ENCODE assay signal across 18 cellular contexts in genomic region chr21:44837537-44837936, GRCh38.
"Had no signal": no experiment of that assay in that cellular context is flagged by ENCODE, and none has a peak within 500 bp of the region (broad histone marks: within the 10 kb centered on the region; RNA-seq: fewer than 3 reads in every experiment).

No MANE protein-coding gene starts in this region.

- H3K9me3 ChIP-seq: gastrocnemius medialis, heart left ventricle, transverse colon had no signal

- H3K27me3 ChIP-seq: heart left ventricle, transverse colon had no signal

- H3K9ac ChIP-seq: parathyroid adenoma had no signal

- FAIRE-seq: astrocyte, bronchial epithelial cell had no signal

- DNase-seq: activated CD4-positive, alpha-beta T cell treated with anti-CD3 and anti-CD28 coated beads, Interleukin-2, amount 50 U/mL, for 48 hours; activated naive CD4-positive, alpha-beta T cell treated with anti-CD3 and anti-CD28 coated beads, Interleukin-2, amount 50 U/mL, for 16 hours; dermis blood vessel endothelial cell; effector memory CD8-positive, alpha-beta T cell; gastrocnemius medialis; heart left ventricle; left cardiac atrium; naive B cell; stimulated activated CD4-positive, alpha-beta T cell treated with anti-CD3 and anti-CD28 coated beads, Interleukin-2, amount 100 ng/mL, for 48 hours; stimulated activated naive CD8-positive, alpha-beta T cell treated with anti-CD3 and anti-CD28 coated beads, Interleukin-15, Interleukin-2, amounts not matched to agents 100 U/mL and 50 U/mL, for 24 hours; T-cell; T1000; transverse colon had no signal

- H3K4me3 ChIP-seq: gastrocnemius medialis, heart left ventricle, lung, transverse colon had no signal

- H3K4me1 ChIP-seq: parathyroid adenoma had no signal

- H2AFZ ChIP-seq: parathyroid adenoma had no signal

- H3K27ac ChIP-seq: gastrocnemius medialis, heart left ventricle, parathyroid adenoma, transverse colon had no signal

- H3K36me3 ChIP-seq: gastrocnemius medialis, heart left ventricle, transverse colon had no signal

- ATAC-seq: activated T-helper 17 cell treated with anti-CD3 and anti-CD28 coated beads, Interleukin-2, amount 50 U/mL, for 72 hours; effector memory CD8-positive, alpha-beta T cell; stimulated activated naive CD8-positive, alpha-beta T cell treated with anti-CD3 and anti-CD28 coated beads, Interleukin-15, Interleukin-2, amounts not matched to agents 100 U/mL and 50 U/mL, for 24 hours; T-cell had no signal

- H3K79me2 ChIP-seq: parathyroid adenoma had no signal
